11 cellular contexts compared by ENCODE assay signal in genomic region chr3:141328286-141329166, GRCh38. TPM values are rescaled to one million over a fixed set of nuclear protein-coding genes. Genes with fewer than 3 reads are reported as not detected.
DNase-seq lines count a peak whose midpoint lies in the region; ATAC-seq and TF ChIP-seq lines count a peak whose summit lies in the region.
"Had no signal": no experiment of that assay in that cellular context is flagged by ENCODE, and none has a peak within 500 bp of the region (broad histone marks: within the 10 kb centered on the region; RNA-seq: fewer than 3 reads in every experiment).

No MANE protein-coding gene starts in this region.

- no peak for TF ChIP-seq POLR2A in gastrocnemius medialis (IDR thresholded peaks at IDR 0.05)

- peak; percentile 64 for ATAC-seq in GM18511 (IDR thresholded peaks at IDR 0.05; ENCODE audit: unreplicated experiment)
- peak; percentile 54 for ATAC-seq in HG02588 (IDR thresholded peaks at IDR 0.05; ENCODE audit: unreplicated experiment)
- no peak for ATAC-seq in GM23338
- no peak for ATAC-seq in effector memory CD8-positive, alpha-beta T cell (replicated peaks)
- no peak for ATAC-seq in gastrocnemius medialis

- no peaks in the 10 kb centered on the region for H3K27me3 Mint-ChIP-seq in GM23338 (ENCODE audit: insufficient read depth, low read depth, poor library complexity)
- peaks cover 6 to 19% of the 10 kb centered on the region in 2 donors for H3K27me3 Mint-ChIP-seq in effector memory CD8-positive, alpha-beta T cell
- H3K27me3 Mint-ChIP-seq: activated B cell treated with CpG ODN at 0.5 μM for 24 hours; activated naive CD4-positive, alpha-beta T cell treated with anti-CD3 and anti-CD28 coated beads, Interleukin-2, amount 50 U/mL, for 24 hours had no signal

- no peak overlapping the region for H3K4me3 Mint-ChIP-seq in GM23338
- no peak overlapping the region for H3K4me3 Mint-ChIP-seq in effector memory CD8-positive, alpha-beta T cell
- H3K4me3 Mint-ChIP-seq: activated B cell treated with CpG ODN at 0.5 μM for 24 hours; activated naive CD4-positive, alpha-beta T cell treated with anti-CD3 and anti-CD28 coated beads, Interleukin-2, amount 50 U/mL, for 24 hours had no signal

- H3K4me1 Mint-ChIP-seq in GM23338 = peaks cover 17% of the 10 kb centered on the region
- H3K4me1 Mint-ChIP-seq in effector memory CD8-positive, alpha-beta T cell (ENCODE audit: low read depth in 2 of 2) = no peaks in the 10 kb centered on the region

- peak; percentile 64 for DNase-seq in GM10248 (ENCODE audit: extremely low spot score)
- DNase-seq in M059J (ENCODE audit: low read depth) = peak; percentile 35
- DNase-seq in GM23338 (ENCODE audit: low spot score) = no peak
- no peak for DNase-seq in effector memory CD8-positive, alpha-beta T cell
- no peak for DNase-seq in NCI-H2081 treated with DMSO at 0.1 percent for 48 hours (lab: John Stamatoyannopoulos, UW)
- no peak for DNase-seq in gastrocnemius medialis
- DNase-seq: activated B cell treated with CpG ODN at 0.5 μM for 24 hours, SHP77 had no signal

- no peaks in the 10 kb centered on the region for H4K20me1 ChIP-seq in GM23338 (replicated peaks; ENCODE audit: insufficient read depth)

- CTCF ChIA-PET in GM10248 (lab: Yijun Ruan, JAX) = interaction anchor here (1.3 to 4.0 kb wide), 7 partner anchors 8 to 126 kb away, joined by 3 to 17 read pairs (median 6); no protein-coding TSS in a partner anchor

- H3K4me1 ChIP-seq in GM23338 (ENCODE audit: insufficient read depth) (peaks cover 18% of the 10 kb centered on the region; the same call in 1 of the 2 replicates), gastrocnemius medialis (no peaks in the 10 kb centered on the region)

- no peaks in the 10 kb centered on the region for H3K36me3 Mint-ChIP-seq in GM23338 (ENCODE audit: low read depth)
- no peaks in the 10 kb centered on the region for H3K36me3 Mint-ChIP-seq in effector memory CD8-positive, alpha-beta T cell (ENCODE audit: insufficient read depth)

- no peaks in the 10 kb centered on the region for H3F3A ChIP-seq in GM23338 (replicated peaks; ENCODE audit: low read depth)

- H3K79me2 ChIP-seq in GM23338 (replicated peaks; ENCODE audit: insufficient read depth) = no peaks in the 10 kb centered on the region

- no peak for TF ChIP-seq CTCF in GM10248 (IDR thresholded peaks at IDR 0.05; ENCODE audit: control extremely low read depth, extremely low read depth, low read depth, missing control alignments)
- TF ChIP-seq CTCF in GM23338 (conservative IDR thresholded peaks at IDR 0.05; ENCODE audit: low read depth in 2 of 2) = no peak
- no peak for TF ChIP-seq CTCF in gastrocnemius medialis (IDR thresholded peaks at IDR 0.05 in 4 of 5, conservative IDR thresholded peaks at IDR 0.05 in 1 of 5)

- H3K9me3 Mint-ChIP-seq in GM23338 = no peaks in the 10 kb centered on the region
- no peaks in the 10 kb centered on the region for H3K9me3 Mint-ChIP-seq in effector memory CD8-positive, alpha-beta T cell
- H3K9me3 Mint-ChIP-seq: activated B cell treated with CpG ODN at 0.5 μM for 24 hours; activated naive CD4-positive, alpha-beta T cell treated with anti-CD3 and anti-CD28 coated beads, Interleukin-2, amount 50 U/mL, for 24 hours had no signal

- H2AFZ ChIP-seq in GM23338 = no peak overlapping the region

- H3K9me2 ChIP-seq in GM23338 (ENCODE audit: insufficient read depth) = peaks cover 6% of the 10 kb centered on the region; the same call in 1 of the 2 replicates

- H3K36me3 ChIP-seq in GM23338 (ENCODE audit: insufficient read depth) = no peaks in the 10 kb centered on the region
- no peaks in the 10 kb centered on the region for H3K36me3 ChIP-seq in gastrocnemius medialis

- intact Hi-C loops in gastrocnemius medialis (cut with DNase I; ENCODE audit: low total_unique reads) = no loop called here

- POLR2A ChIA-PET in GM10248 (lab: Yijun Ruan, JAX) = no interaction called here

- no peak overlapping the region for H3K27ac ChIP-seq in GM23338 (ENCODE audit: low read depth)
- no peak overlapping the region for H3K27ac ChIP-seq in gastrocnemius medialis

- H3K4me3 ChIP-seq in GM23338 (no peak overlapping the region), gastrocnemius medialis (no peak overlapping the region)

- no peaks in the 10 kb centered on the region for H3K9me3 ChIP-seq in gastrocnemius medialis

- in situ Hi-C loops in gastrocnemius medialis (cut with MboI; ENCODE audit: low sequenced_read_pairs in 4 of 4) = no loop called here

- no peak overlapping the region for H3K27ac Mint-ChIP-seq in GM23338
- no peak overlapping the region for H3K27ac Mint-ChIP-seq in effector memory CD8-positive, alpha-beta T cell
- H3K27ac Mint-ChIP-seq: activated B cell treated with CpG ODN at 0.5 μM for 24 hours; activated naive CD4-positive, alpha-beta T cell treated with anti-CD3 and anti-CD28 coated beads, Interleukin-2, amount 50 U/mL, for 24 hours had no signal

- H3K27me3 ChIP-seq in GM23338 (ENCODE audit: insufficient read depth) = no peaks in the 10 kb centered on the region
- no peaks in the 10 kb centered on the region for H3K27me3 ChIP-seq in gastrocnemius medialis

- no peak overlapping the region for H3K4me2 ChIP-seq in GM23338

TF ChIP-seq in GM23338, 12 proteins besides CTCF, POLR2A, EP300 and RAD21 (continues in another document):
- no peak for TF ChIP-seq EZH2phosphoT487 (IDR thresholded peaks at IDR 0.05; ENCODE audit: unreplicated experiment)
- no peak for TF ChIP-seq EZH2 (IDR thresholded peaks at IDR 0.05; ENCODE audit: low read depth, unreplicated experiment)
- no peak for TF ChIP-seq ETS1 (IDR thresholded peaks at IDR 0.05)
- TF ChIP-seq ZNF462 (CRISPR knock-in tag; IDR thresholded peaks at IDR 0.05) = no peak

RNA-seq across cellular contexts. Expression of gene ZBTB38, which starts 39.8 kb away (rescaled TPM):
- 92.8 and 96.4 TPM in 2 replicates for total RNA-seq in M059J (2014; rRNA removed; shearing (Covaris generic))
- total RNA-seq in GM23338 (2014; rRNA removed; shearing (Covaris generic)) = 11.5 and 12.4 TPM in 2 replicates
- 5.9 and 8.7 TPM in 2 replicates for polyA plus RNA-seq in GM23338 (2016; fragmentation: Nextera tagmentation; extraction: Ambion mirVana)
- total RNA-seq in gastrocnemius medialis = 100 to 1,000 TPM; 160 to 415 (median 232) TPM

Comparison
In these comparisons a context has a peak if more than half of its experiments do, and no peak if none do; other contexts are left out.
1. DNase-seq: peak in GM10248 (single experiment) and M059J (single experiment); none in GM23338 (single experiment), effector memory CD8-positive, alpha-beta T cell (0 of 3), NCI-H2081 treated with DMSO at 0.1 percent for 48 hours (single experiment) and gastrocnemius medialis (0 of 2).
2. ATAC-seq: peak in GM18511 (single experiment) and HG02588 (single experiment); none in GM23338 (single experiment), effector memory CD8-positive, alpha-beta T cell (single experiment) and gastrocnemius medialis (0 of 2).